ENCODE assay signal across 14 cellular contexts in genomic region chr7:7989133-7989984, GRCh38. TPM values are rescaled to one million over a fixed set of nuclear protein-coding genes. Genes with fewer than 3 reads are reported as not detected.
DNase-seq lines count a peak whose midpoint lies in the region; ATAC-seq, FAIRE-seq and TF ChIP-seq lines count a peak whose summit lies in the region.
"Had no signal": no experiment of that assay in that cellular context is flagged by ENCODE, and none has a peak within 500 bp of the region (broad histone marks: within the 10 kb centered on the region; RNA-seq: fewer than 3 reads in every experiment).

No MANE protein-coding gene starts in this region.

- no peak overlapping the region for H2BK5ac ChIP-seq in IMR-90 (ENCODE audit: low read depth, low read length, poor library complexity, severe bottlenecking)
- no peak overlapping the region for H2BK5ac ChIP-seq in mesenchymal stem cell (ENCODE audit: low read depth, low read length, poor library complexity, severe bottlenecking)
- no peak overlapping the region for H2BK5ac ChIP-seq in neuronal stem cell (ENCODE audit: low read length)

- no peak overlapping the region for H3K23ac ChIP-seq in IMR-90 (ENCODE audit: low read depth, low read length)
- no peak overlapping the region for H3K23ac ChIP-seq in mesenchymal stem cell (ENCODE audit: low read length in 2 of 2)
- H3K23ac ChIP-seq in neuronal stem cell (ENCODE audit: low read depth, low read length, poor library complexity), result no peak overlapping the region

- no peak overlapping the region for H3K14ac ChIP-seq in IMR-90 (replicated peaks; ENCODE audit: low read depth, low read length)
- no peak overlapping the region for H3K14ac ChIP-seq in mesenchymal stem cell (ENCODE audit: low read length in 2 of 2)
- no peak overlapping the region for H3K14ac ChIP-seq in neuronal stem cell (ENCODE audit: low read length)

- peaks cover 34% of the 10 kb centered on the region for H3K79me2 ChIP-seq in astrocyte (ENCODE audit: insufficient read depth, low read length)

- H2BK15ac ChIP-seq in IMR-90 (ENCODE audit: low read depth, low read length) (no peak overlapping the region), mesenchymal stem cell (ENCODE audit: low read depth, poor library complexity, severe bottlenecking) (no peak overlapping the region), neuronal stem cell (ENCODE audit: low read length) (no peak overlapping the region)

- H4K91ac ChIP-seq in IMR-90 (ENCODE audit: insufficient read depth, low read depth, low read length), result no peak overlapping the region
- H4K91ac ChIP-seq in mesenchymal stem cell (ENCODE audit: low read length), result no peak overlapping the region
- H4K91ac ChIP-seq in neuronal stem cell (ENCODE audit: low read depth, low read length, poor library complexity), result no peak overlapping the region

- H3K56ac ChIP-seq in IMR-90 (ENCODE audit: extremely low read depth, insufficient read depth, low read length), result no peak overlapping the region

- POLR2A ChIA-PET in IMR-90 (lab: Charles Lee; ENCODE audit: unreplicated experiment), result no interaction called here

- no peak overlapping the region for H3K9ac ChIP-seq in IMR-90 (ENCODE audit: low read depth, low read length)
- no peak overlapping the region for H3K9ac ChIP-seq in astrocyte (ENCODE audit: low read length)
- H3K9ac ChIP-seq in mesenchymal stem cell (ENCODE audit: low read length), result peak overlapping the region; percentile 7
- H3K9ac ChIP-seq in neuronal stem cell (ENCODE audit: low read depth, low read length, poor library complexity), result no peak overlapping the region
- H3K9ac ChIP-seq: neural progenitor cell had no signal

- no peaks in the 10 kb centered on the region for H3K9me1 ChIP-seq in IMR-90 (ENCODE audit: insufficient read depth, low read length)

- no TSS peak for BruUV-seq in IMR-90 (replicated peaks; lab: Mats Ljungman, UMichigan)

- peaks cover 13 to 15% of the 10 kb centered on the region in 2 experiments for H3K9me3 ChIP-seq in CD4-positive, CD25-positive, alpha-beta regulatory T cell (ENCODE audit: control insufficient read depth in 2 of 2, low read length in 2 of 2)
- peaks cover 2% of the 10 kb centered on the region; the same call in 1 of the 2 replicates for H3K9me3 ChIP-seq in IMR-90 (ENCODE audit: control insufficient read depth, insufficient read depth, low read length)
- H3K9me3 ChIP-seq in astrocyte (ENCODE audit: insufficient read depth, low read depth, low read length), result no peaks in the 10 kb centered on the region
- H3K9me3 ChIP-seq in mesenchymal stem cell (ENCODE audit: control insufficient read depth, low read length), result peaks cover 24% of the 10 kb centered on the region
- H3K9me3 ChIP-seq in neuronal stem cell (replicated peaks in 1 of 2; ENCODE audit: control insufficient read depth in 2 of 2, insufficient read depth in 1 of 2, low read depth in 1 of 2, low read length in 2 of 2), result peaks cover 0 to 16% of the 10 kb centered on the region in 2 donors
- 0 out of 2 replicates have a peak, but pooled peaks cover 3% of the 10 kb centered on the region for H3K9me3 ChIP-seq in SJCRH30 (replicated peaks)
- H3K9me3 ChIP-seq: colonic mucosa, HAP-1 had no signal

- no peaks in the 10 kb centered on the region for H3K27me3 ChIP-seq in CD4-positive, CD25-positive, alpha-beta regulatory T cell (ENCODE audit: control insufficient read depth, insufficient read depth, low read length)
- H3K27me3 ChIP-seq in IMR-90 (ENCODE audit: control insufficient read depth, insufficient read depth, low read length), result no peaks in the 10 kb centered on the region
- no peaks in the 10 kb centered on the region for H3K27me3 ChIP-seq in astrocyte (ENCODE audit: insufficient read depth, low read length)
- no peaks in the 10 kb centered on the region for H3K27me3 ChIP-seq in mesenchymal stem cell (ENCODE audit: control insufficient read depth in 1 of 2, insufficient read depth in 1 of 2, low read length in 2 of 2)
- H3K27me3 ChIP-seq in neuronal stem cell (ENCODE audit: control insufficient read depth in 3 of 3, insufficient read depth in 3 of 3, low read depth in 1 of 3, low read length in 3 of 3), result no peaks in the 10 kb centered on the region
- no peaks in the 10 kb centered on the region for H3K27me3 ChIP-seq in SJCRH30
- H3K27me3 ChIP-seq: colonic mucosa, neural progenitor cell, vagina had no signal

- no peak for TF ChIP-seq CTCF in IMR-90 (conservative IDR thresholded peaks at IDR 0.05; ENCODE audit: low read depth, low read length)
- no peak for TF ChIP-seq CTCF in astrocyte (IDR thresholded peaks at IDR 0.05; ENCODE audit: insufficient read depth, low read depth, low read length)

- in situ Hi-C loops in IMR-90 (cut with MboI; ENCODE audit: low sequenced_read_pairs), result no loop called here

- H4K8ac ChIP-seq in IMR-90 (ENCODE audit: low read depth in 2 of 2, low read length in 2 of 2), result no peak overlapping the region
- H4K8ac ChIP-seq in mesenchymal stem cell (ENCODE audit: low read length), result no peak overlapping the region
- no peak overlapping the region for H4K8ac ChIP-seq in neuronal stem cell (ENCODE audit: low read depth, low read length)

- H2AFZ ChIP-seq in IMR-90 (replicated peaks; ENCODE audit: low read length, poor library complexity) (no peak overlapping the region), astrocyte (ENCODE audit: low read depth, low read length) (no peak overlapping the region), mesenchymal stem cell (ENCODE audit: low read depth, low read length) (no peak overlapping the region), neuronal stem cell (ENCODE audit: low read length) (no peak overlapping the region)
- H2AFZ ChIP-seq: neural progenitor cell had no signal

- H3K4me2 ChIP-seq in IMR-90 (ENCODE audit: low read depth, low read length) (peak overlapping the region; percentile 97), astrocyte (ENCODE audit: low read length) (peak overlapping the region; percentile 17), mesenchymal stem cell (ENCODE audit: low read length, poor library complexity, severe bottlenecking) (peak overlapping the region; percentile 4), neuronal stem cell (ENCODE audit: insufficient read depth, low read length, poor library complexity, severe bottlenecking) (no peak overlapping the region)
- H3K4me2 ChIP-seq: neural progenitor cell had no signal

- H4K20me1 ChIP-seq in IMR-90 (ENCODE audit: insufficient read depth, low read length) (no peaks in the 10 kb centered on the region), astrocyte (ENCODE audit: insufficient read depth, low read length) (peaks cover 8% of the 10 kb centered on the region)

- TF ChIP-seq POLR2A in IMR-90 (IDR thresholded peaks at IDR 0.05; ENCODE audit: low read depth, low read length), result no peak

- H3K27ac Mint-ChIP-seq in CD4-positive, CD25-positive, alpha-beta regulatory T cell, result peak overlapping the region; percentile 66 to 75 (median 73)
- H3K27ac Mint-ChIP-seq in astrocyte (ENCODE audit: unreplicated experiment), result no peak overlapping the region
- H3K27ac Mint-ChIP-seq: neural progenitor cell had no signal

- peaks cover 5% of the 10 kb centered on the region for H3K36me3 ChIP-seq in CD4-positive, CD25-positive, alpha-beta regulatory T cell (ENCODE audit: control insufficient read depth, insufficient read depth, low read length)
- H3K36me3 ChIP-seq in IMR-90 (ENCODE audit: control insufficient read depth, insufficient read depth, low read length) (no peaks in the 10 kb centered on the region), astrocyte (ENCODE audit: insufficient read depth, low read length) (no peaks in the 10 kb centered on the region), mesenchymal stem cell (ENCODE audit: control insufficient read depth in 1 of 2, insufficient read depth in 2 of 2, low read depth in 1 of 2, low read length in 2 of 2) (no peaks in the 10 kb centered on the region), neuronal stem cell (replicated peaks in 1 of 2; ENCODE audit: control insufficient read depth in 2 of 2, insufficient read depth in 2 of 2, low read length in 2 of 2) (no peaks in the 10 kb centered on the region), SJCRH30 (no peaks in the 10 kb centered on the region)
- H3K36me3 ChIP-seq: colonic mucosa, HAP-1, vagina had no signal

- DNase-seq in CD4-positive, CD25-positive, alpha-beta regulatory T cell, result peak in 1 of 3 donors; percentile 39
- DNase-seq in IMR-90 (no peak), astrocyte (ENCODE audit: low read depth) (no peak), mesenchymal stem cell (no peak), neuronal stem cell (ENCODE audit: low spot score) (no peak), putamen (ENCODE audit: low spot score) (no peak), SJCRH30 (no peak)
- DNase-seq: colonic mucosa, DMS153, NCI-H187 had no signal

- no peak for FAIRE-seq in astrocyte (lab: Jason Lieb, UNC)

- H3K4ac ChIP-seq in IMR-90 (ENCODE audit: low read depth, low read length) (no peak overlapping the region), mesenchymal stem cell (ENCODE audit: low read depth in 1 of 2, low read length in 2 of 2) (no peak overlapping the region), neuronal stem cell (ENCODE audit: low read length) (no peak overlapping the region)

- H3K27ac ChIP-seq in CD4-positive, CD25-positive, alpha-beta regulatory T cell (ENCODE audit: insufficient read depth, low read length, poor library complexity, severe bottlenecking), result peak overlapping the region; percentile 67
- H3K27ac ChIP-seq in IMR-90 (ENCODE audit: insufficient read depth, low read length) (no peak overlapping the region), astrocyte (ENCODE audit: low read depth, low read length) (no peak overlapping the region), mesenchymal stem cell (ENCODE audit: low read length, poor library complexity, severe bottlenecking) (no peak overlapping the region), neuronal stem cell (replicated peaks; ENCODE audit: low read length) (no peak overlapping the region), SJCRH30 (no peak overlapping the region)
- H3K27ac ChIP-seq: colonic mucosa, neural progenitor cell, vagina had no signal

- H3K9me3 Mint-ChIP-seq in CD4-positive, CD25-positive, alpha-beta regulatory T cell, result peaks cover 0 to 18% (median 9%) of the 10 kb centered on the region in 7 donors
- H3K9me3 Mint-ChIP-seq in astrocyte (ENCODE audit: unreplicated experiment), result peaks cover 5% of the 10 kb centered on the region

- intact Hi-C loops in IMR-90 (cut with micrococcal nuclease), result no loop called here

- H3K18ac ChIP-seq in IMR-90 (ENCODE audit: low read depth, low read length) (no peak overlapping the region), mesenchymal stem cell (ENCODE audit: low read depth in 1 of 2, low read length in 2 of 2) (no peak overlapping the region), neuronal stem cell (ENCODE audit: low read length) (no peak overlapping the region)

- H2BK12ac ChIP-seq in mesenchymal stem cell (ENCODE audit: low read length in 2 of 2), result no peak overlapping the region
- no peak overlapping the region for H2BK12ac ChIP-seq in neuronal stem cell (ENCODE audit: low read length)

- no peaks in the 10 kb centered on the region for H3K27me3 Mint-ChIP-seq in CD4-positive, CD25-positive, alpha-beta regulatory T cell
- no peaks in the 10 kb centered on the region for H3K27me3 Mint-ChIP-seq in astrocyte (ENCODE audit: low read depth, unreplicated experiment)

- H3K36me3 Mint-ChIP-seq in CD4-positive, CD25-positive, alpha-beta regulatory T cell, result peaks cover 9% of the 10 kb centered on the region
- H3K36me3 Mint-ChIP-seq in astrocyte (ENCODE audit: low read depth, unreplicated experiment), result peaks cover 2% of the 10 kb centered on the region

- no peak overlapping the region for H2BK20ac ChIP-seq in IMR-90 (ENCODE audit: low read depth, low read length)

- peaks cover 45 to 77% (median 60%) of the 10 kb centered on the region in 4 donors for H3K4me1 Mint-ChIP-seq in CD4-positive, CD25-positive, alpha-beta regulatory T cell
- H3K4me1 Mint-ChIP-seq in astrocyte (ENCODE audit: low read depth, unreplicated experiment), result peaks cover 5% of the 10 kb centered on the region
- H3K4me1 Mint-ChIP-seq: neural progenitor cell had no signal

- peak overlapping the region; percentile 84 for H3K4me3 ChIP-seq in CD4-positive, CD25-positive, alpha-beta regulatory T cell (ENCODE audit: low read depth, low read length)
- H3K4me3 ChIP-seq in IMR-90 (ENCODE audit: insufficient read depth, low read depth, low read length) (no peak overlapping the region), astrocyte (ENCODE audit: insufficient read depth, low read depth, low read length) (no peak overlapping the region), mesenchymal stem cell (ENCODE audit: insufficient read depth in 1 of 2, low read depth in 1 of 2, low read length in 2 of 2) (peak overlapping the region in 1 of 2 experiments; percentile 28), neuronal stem cell (ENCODE audit: low read length in 2 of 2) (no peak overlapping the region), SJCRH30 (no peak overlapping the region)
- H3K4me3 ChIP-seq: colonic mucosa, HAP-1, neural progenitor cell, vagina had no signal

- no CpG with 5 or more reads among the region's 5 CpGs for WGBS in IMR-90 (ENCODE audit: extremely low coverage in 2 of 2, insufficient read length in 1 of 2), 2 experiments
- WGBS in mesenchymal stem cell, result 94% methylated on average over 2 of the region's 5 CpGs
- WGBS in neuronal stem cell (ENCODE audit: extremely low coverage in 2 of 2, insufficient read length in 2 of 2, insufficient replicate concordance in 1 of 2), 2 donors, result no CpG with 5 or more reads among the region's 5 CpGs

- dilution Hi-C loops in IMR-90 (cut with HindIII; ENCODE audit: low sequenced_read_pairs, unreplicated experiment), result no loop called here

- H2BK120ac ChIP-seq in IMR-90 (ENCODE audit: low read depth, low read length) (no peak overlapping the region), mesenchymal stem cell (ENCODE audit: low read depth, low read length) (no peak overlapping the region), neuronal stem cell (ENCODE audit: low read depth, low read length) (no peak overlapping the region)

- H3K4me1 ChIP-seq in CD4-positive, CD25-positive, alpha-beta regulatory T cell (ENCODE audit: control insufficient read depth, insufficient read depth, low read length, poor library complexity, severe bottlenecking), result peaks cover 53% of the 10 kb centered on the region
- H3K4me1 ChIP-seq in IMR-90 (ENCODE audit: control insufficient read depth, insufficient read depth, low read length) (no peaks in the 10 kb centered on the region), astrocyte (ENCODE audit: insufficient read depth, low read length) (no peaks in the 10 kb centered on the region), mesenchymal stem cell (ENCODE audit: control insufficient read depth, insufficient read depth, low read depth, low read length) (no peaks in the 10 kb centered on the region), neuronal stem cell (ENCODE audit: control insufficient read depth in 2 of 2, insufficient read depth in 1 of 2, low read depth in 1 of 2, low read length in 2 of 2) (no peaks in the 10 kb centered on the region), SJCRH30 (no peaks in the 10 kb centered on the region)
- H3K4me1 ChIP-seq: colonic mucosa, HAP-1, neural progenitor cell, vagina had no signal

- TF ChIP-seq RAD21 in IMR-90 (IDR thresholded peaks at IDR 0.05; ENCODE audit: low read length), result no peak

- H3K79me1 ChIP-seq in IMR-90 (ENCODE audit: low read depth in 1 of 2, low read length in 2 of 2) (peaks cover 9 to 16% of the 10 kb centered on the region in 2 experiments), mesenchymal stem cell (replicated peaks; ENCODE audit: low read length, poor library complexity, severe bottlenecking) (peaks cover 5% of the 10 kb centered on the region), neuronal stem cell (ENCODE audit: low read depth, low read length) (peaks cover 1% of the 10 kb centered on the region)

- H4K5ac ChIP-seq in IMR-90 (ENCODE audit: low read depth, low read length), result no peak overlapping the region

- CTCF ChIA-PET in IMR-90 (lab: Yijun Ruan, JAX), result interaction anchor here (1.0 to 1.5 kb wide), 2 partner anchors 9 to 19 kb away, joined by 3 to 4 read pairs; no protein-coding TSS in a partner anchor

- ATAC-seq in CD4-positive, CD25-positive, alpha-beta regulatory T cell (ENCODE audit: low read depth in 2 of 2), result peak; percentile 38 to 42
- ATAC-seq in IMR-90 (ENCODE audit: low read depth), result no peak
- ATAC-seq in GM18511 (IDR thresholded peaks at IDR 0.05; ENCODE audit: unreplicated experiment), result no peak

- peak overlapping the region; percentile 65 to 79 (median 72) for H3K4me3 Mint-ChIP-seq in CD4-positive, CD25-positive, alpha-beta regulatory T cell
- H3K4me3 Mint-ChIP-seq in astrocyte (ENCODE audit: unreplicated experiment), result no peak overlapping the region
- H3K4me3 Mint-ChIP-seq: neural progenitor cell had no signal

- H2AK9ac ChIP-seq in IMR-90 (replicated peaks; ENCODE audit: low read depth, low read length, poor library complexity), result no peak overlapping the region

- no peak overlapping the region for H2AK5ac ChIP-seq in IMR-90 (ENCODE audit: low read depth, low read length)
- H2AK5ac ChIP-seq in mesenchymal stem cell (ENCODE audit: low read length, severe bottlenecking), result no peak overlapping the region
- no peak overlapping the region for H2AK5ac ChIP-seq in neuronal stem cell (ENCODE audit: low read depth, low read length)

RNA-seq across cellular contexts. Expression of gene GLCCI1, which starts 20.8 kb away (rescaled TPM):
- 88.1 TPM for total RNA-seq in CD4-positive, CD25-positive, alpha-beta regulatory T cell
- polyA plus RNA-seq in CD4-positive, CD25-positive, alpha-beta regulatory T cell, result 10 to 100 TPM; 12.6 to 36.7 (median 23.7) TPM
- total RNA-seq in IMR-90 (2012; rRNA removed) (4.1 and 7.8 TPM in 2 replicates), astrocyte (15.3 and 24.2 TPM in 2 replicates)
- 6.2 and 8.9 TPM in 2 replicates for polyA plus RNA-seq in IMR-90 (2012; rRNA removed)
- 2.3 and 3.1 TPM in 2 replicates for polyA plus RNA-seq in IMR-90 (2012; cell fraction: cytosol; rRNA removed)
- 6.2 and 20.3 TPM in 2 replicates for polyA plus RNA-seq in IMR-90 (2012; cell fraction: nucleus; rRNA removed; ENCODE audit: low replicate concordance)
- 13.5 TPM for polyA plus RNA-seq in mesenchymal stem cell (2013, experiment 1 of 2)
- polyA plus RNA-seq in mesenchymal stem cell (2013, experiment 2 of 2), result 15.6 TPM
- 56.0 TPM for polyA plus RNA-seq in neuronal stem cell (2013, experiment 1 of 2)
- polyA plus RNA-seq in neuronal stem cell (2013, experiment 2 of 2), result 57.5 TPM
- 9.1 and 11.8 TPM in 2 replicates for total RNA-seq in SJCRH30 (2014; rRNA removed; shearing (Covaris generic))

Comparison
In these comparisons a context has a peak if more than half of its experiments do, and no peak if none do; other contexts are left out.
1. ATAC-seq: peak in CD4-positive, CD25-positive, alpha-beta regulatory T cell (2 of 2); none in IMR-90 (single experiment) and GM18511 (single experiment).